Comparison of ENCODE assay signal across 8 cellular contexts in the genomic region with DNA sequence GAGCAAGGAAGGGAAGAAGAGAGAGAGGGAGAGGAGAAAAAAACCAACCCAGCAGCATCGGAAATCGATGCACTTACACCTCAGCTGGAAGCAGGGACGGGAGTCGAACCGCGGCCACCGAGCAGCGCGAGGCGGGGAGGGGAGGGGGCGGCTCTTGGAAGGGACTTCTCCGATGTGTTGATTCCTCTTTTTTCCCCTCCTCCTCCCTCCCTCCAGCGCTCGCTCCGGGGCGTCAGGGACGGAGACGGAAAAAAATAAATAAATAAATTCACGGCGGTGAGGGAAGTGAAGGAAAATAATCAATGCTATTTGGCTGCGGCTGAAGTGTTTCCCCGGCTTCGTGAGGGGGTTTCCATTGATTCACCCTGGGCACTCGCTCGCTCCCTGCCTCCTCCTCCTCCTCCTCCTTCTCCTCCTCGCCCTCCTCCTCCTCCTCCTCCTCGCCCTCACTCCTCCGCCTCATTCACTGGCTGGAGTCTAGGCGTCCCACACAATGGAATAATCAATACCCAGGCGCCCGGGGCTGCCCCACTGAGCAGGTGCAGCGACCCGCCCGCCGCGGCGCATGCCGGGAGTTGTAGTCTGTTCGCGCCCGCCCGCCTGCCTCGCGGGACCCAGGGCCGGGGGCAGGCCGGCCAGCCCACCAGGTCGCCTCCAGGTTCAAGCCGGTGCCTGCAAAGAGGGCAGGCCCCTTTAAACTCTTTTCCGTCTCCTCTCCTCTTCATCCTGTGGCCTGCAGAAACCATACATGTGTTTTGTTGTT. TPM values are rescaled to one million over a fixed set of nuclear protein-coding genes. Genes with fewer than 3 reads are reported as not detected.
A peak's percentile ranks its signal among the peaks of the same experiment; 100 is the strongest.
DNase-seq lines count a peak whose midpoint lies in the region; ATAC-seq and TF ChIP-seq lines count a peak whose summit lies in the region.

A gene (minus strand): TSS at position 500 of the 763 bp plus-strand sequence. CDS start 16,440 bp downstream, outside the sequence.

- peak; percentile 63 for ATAC-seq in GM21576 (IDR thresholded peaks at IDR 0.05; ENCODE audit: unreplicated experiment)
- ATAC-seq in Panc1, result peak; percentile 85
- peak; percentile 75 to 78 for ATAC-seq in activated T-cell treated with anti-CD3 and anti-CD28 coated beads, Interleukin-2, amount 50 U/mL, for 72 hours (replicated peaks in 1 of 2)

- H3K9me3 Mint-ChIP-seq in activated T-cell treated with anti-CD3 and anti-CD28 coated beads, Interleukin-2, amount 50 U/mL, for 72 hours, result no peaks in the 10 kb centered on the region
- H3K9me3 Mint-ChIP-seq in nephron progenitor cell, result no peaks in the 10 kb centered on the region

- H3K4me1 ChIP-seq in Karpas-422 (ENCODE audit: low read length), result peaks cover 26% of the 10 kb centered on the region
- no peaks in the 10 kb centered on the region for H3K4me1 ChIP-seq in Panc1 (ENCODE audit: control insufficient read depth, insufficient read depth, low read length)

- POLR2A ChIA-PET in Panc1 (lab: Charles Lee), result interaction anchor here (0.6 kb wide), 1 partner anchor 9 kb away, joined by 3 read pairs; no protein-coding TSS in a partner anchor

- H3K4me2 ChIP-seq in Karpas-422 (ENCODE audit: low read depth, low read length, poor library complexity, severe bottlenecking), result peak within 1 kb of the TSS; percentile 83

- in situ Hi-C loops in Caki2 (cut with HindIII; ENCODE audit: low pct_unique_long_range_greater_than_20kb, low sequenced_read_pairs), result no loop called here
- in situ Hi-C loops in Panc1 (cut with HindIII; ENCODE audit: low pct_unique_long_range_greater_than_20kb, low sequenced_read_pairs), result no loop called here

- no peaks in the 10 kb centered on the region for H4K20me1 ChIP-seq in Karpas-422 (ENCODE audit: insufficient read depth, low read depth, low read length)

- H3K27me3 ChIP-seq in Karpas-422 (ENCODE audit: low read length), result no peaks in the 10 kb centered on the region
- H3K27me3 ChIP-seq in Panc1 (ENCODE audit: control insufficient read depth, insufficient read depth, low read length), result no peaks in the 10 kb centered on the region

- peak within 1 kb of the TSS; percentile 92 for H3K27ac Mint-ChIP-seq in activated T-cell treated with anti-CD3 and anti-CD28 coated beads, Interleukin-2, amount 50 U/mL, for 72 hours
- H3K27ac Mint-ChIP-seq in nephron progenitor cell, result peak within 1 kb of the TSS; percentile 3

- no peaks in the 10 kb centered on the region for H3K9me2 ChIP-seq in Karpas-422 (replicated peaks; ENCODE audit: insufficient read depth, low read length)

- no peak within 1 kb of the TSS for H3K27ac ChIP-seq in Karpas-422 (ENCODE audit: low read length)
- peak within 1 kb of the TSS; percentile 75 for H3K27ac ChIP-seq in Panc1 (ENCODE audit: low read length)

- no TSS peak for BruUV-seq in Panc1 (replicated peaks; lab: Mats Ljungman, UMichigan)

- H3K36me3 Mint-ChIP-seq in activated T-cell treated with anti-CD3 and anti-CD28 coated beads, Interleukin-2, amount 50 U/mL, for 72 hours (ENCODE audit: insufficient read depth in 2 of 2), result peaks cover 0 to 1% of the 10 kb centered on the region in 2 donors
- H3K36me3 Mint-ChIP-seq in nephron progenitor cell (ENCODE audit: low read depth), result no peaks in the 10 kb centered on the region

- intact Hi-C loops in Panc1 (cut with micrococcal nuclease; ENCODE audit: unreplicated experiment), result loop anchor here (10.0 kb wide), 1 partner anchor 227 kb away; a partner anchor contains a TSS

- TF ChIP-seq CTCF in Panc1 (IDR thresholded peaks at IDR 0.05) (no peak), fibroblast of the aortic adventitia (IDR thresholded peaks at IDR 0.05; ENCODE audit: insufficient read depth, low read length) (no peak), nephron progenitor cell (IDR thresholded peaks at IDR 0.05) (no peak)

- peak within 1 kb of the TSS; percentile 98 for H2AFZ ChIP-seq in Karpas-422 (ENCODE audit: low read length)

- H3K9ac ChIP-seq in Karpas-422 (ENCODE audit: low read length), result peak within 1 kb of the TSS; percentile 73

- DNase-seq in Caki2 (ENCODE audit: low read depth), result peak; percentile 63
- DNase-seq in Karpas-422, result peak; percentile 89
- DNase-seq in Panc1 (ENCODE audit: low read depth, low spot score), result no peak
- DNase-seq in activated T-cell treated with anti-CD3 and anti-CD28 coated beads, Interleukin-2, amount 50 U/mL, for 72 hours, result peak; percentile 80 to 84
- peak; percentile 34 for DNase-seq in fibroblast of the aortic adventitia (ENCODE audit: low read depth)
- DNase-seq in nephron progenitor cell, result peak; percentile 88
- peak; percentile 82 for DNase-seq in stimulated activated naive CD4-positive, alpha-beta T cell treated with Interleukin-2 at 50 U/mL for 16 hours (lab: John Stamatoyannopoulos, UW)

- H3K9me3 ChIP-seq in Karpas-422 (ENCODE audit: low read length) (no peaks in the 10 kb centered on the region), Panc1 (ENCODE audit: control insufficient read depth, insufficient read depth, low read depth, low read length) (no peaks in the 10 kb centered on the region)

- CTCF ChIA-PET in Panc1 (lab: Charles Lee), result interaction anchor here (0.6 kb wide), 1 partner anchor 75 kb away, joined by 3 read pairs; no protein-coding TSS in a partner anchor

- H3K4me3 ChIP-seq in Karpas-422 (ENCODE audit: low read length) (peak within 1 kb of the TSS; percentile 79), Panc1 (ENCODE audit: low read depth in 2 of 2, low read length in 2 of 2) (peak within 1 kb of the TSS; percentile 71 to 80), fibroblast of the aortic adventitia (ENCODE audit: low read depth, low read length) (peak within 1 kb of the TSS; percentile 63)

- peaks cover 7% of the 10 kb centered on the region for H3K79me2 ChIP-seq in Karpas-422 (ENCODE audit: low read length)

- no peak within 1 kb of the TSS for H3K4me3 Mint-ChIP-seq in activated T-cell treated with anti-CD3 and anti-CD28 coated beads, Interleukin-2, amount 50 U/mL, for 72 hours
- H3K4me3 Mint-ChIP-seq in nephron progenitor cell, result no peak within 1 kb of the TSS

- H3K4me1 Mint-ChIP-seq in activated T-cell treated with anti-CD3 and anti-CD28 coated beads, Interleukin-2, amount 50 U/mL, for 72 hours (ENCODE audit: low read depth), result peaks cover 15% of the 10 kb centered on the region
- H3K4me1 Mint-ChIP-seq in nephron progenitor cell, result peaks cover 16% of the 10 kb centered on the region

- H3K27me3 Mint-ChIP-seq in activated T-cell treated with anti-CD3 and anti-CD28 coated beads, Interleukin-2, amount 50 U/mL, for 72 hours (ENCODE audit: low read depth), result no peaks in the 10 kb centered on the region
- H3K27me3 Mint-ChIP-seq in nephron progenitor cell (ENCODE audit: low read depth, poor library complexity), result peaks cover 3% of the 10 kb centered on the region

- H3K36me3 ChIP-seq in Karpas-422 (ENCODE audit: insufficient read depth, low read length) (no peaks in the 10 kb centered on the region), Panc1 (ENCODE audit: control insufficient read depth, insufficient read depth, low read length) (peaks cover 7% of the 10 kb centered on the region; the same call in 1 of the 2 replicates)

RNA-seq across cellular contexts. Expression of the gene that starts here (rescaled TPM):
- total RNA-seq in Caki2 (2014; rRNA removed; shearing (Covaris generic); ENCODE audit: low replicate concordance), result not detected in 2 replicates
- total RNA-seq in Karpas-422 (2014; rRNA removed; shearing (Covaris generic); ENCODE audit: low replicate concordance), result 0.07 and 0.32 TPM in 2 replicates
- 2.4 TPM for total RNA-seq in Panc1 (2021; ENCODE audit: unreplicated experiment)
- polyA plus RNA-seq in Panc1 (2012; ENCODE audit: insufficient read length), result 4.5 TPM
- 1 to 10 TPM; 1.9 to 3.7 TPM for total RNA-seq in activated T-cell treated with anti-CD3 and anti-CD28 coated beads, Interleukin-2, amount 50 U/mL, for 72 hours
- 0.36 and 0.41 TPM in 2 replicates for total RNA-seq in fibroblast of the aortic adventitia (ENCODE audit: low replicate concordance)

Comparison
In these comparisons a context has a peak if more than half of its experiments do, and no peak if none do; other contexts are left out.
1. Peak in DNase-seq in Caki2; RNA of the gene not detected or under 1 TPM.
2. Peak in DNase-seq, H3K4me3 ChIP-seq, H3K9ac ChIP-seq and H3K4me2 ChIP-seq in Karpas-422; RNA of the gene not detected or under 1 TPM.
3. Peak in DNase-seq and H3K4me3 ChIP-seq in fibroblast of the aortic adventitia; RNA of the gene not detected or under 1 TPM.